ENCODE assay signal across 25 cellular contexts in genomic region chr1:109264379-109264755, GRCh38. TPM values are rescaled to one million over a fixed set of nuclear protein-coding genes. Genes with fewer than 3 reads are reported as not detected.
"Had no signal": no experiment of that assay in that cellular context is flagged by ENCODE, and none has a peak within 500 bp of the region (broad histone marks: within the 10 kb centered on the region; RNA-seq: fewer than 3 reads in every experiment).

No MANE protein-coding gene starts in this region.

- DNase-seq: activated CD4-positive, alpha-beta T cell treated with anti-CD3 and anti-CD28 coated beads for 48 hours; activated CD4-positive, alpha-beta T cell treated with anti-CD3 and anti-CD28 coated beads, Interleukin-2, amount 50 U/mL, for 48 hours; activated CD8-positive, alpha-beta memory T cell treated with anti-CD3 and anti-CD28 coated beads for 24 hours; activated effector memory CD4-positive, alpha-beta T cell treated with anti-CD3 and anti-CD28 coated beads, Interleukin-2, amount 50 U/mL, for 16 hours; activated naive CD4-positive, alpha-beta T cell treated with anti-CD3 and anti-CD28 coated beads for 36 hours; activated naive CD8-positive, alpha-beta T cell treated with anti-CD3 and anti-CD28 coated beads for 36 hours; foreskin keratinocyte; naive B cell; T-helper 9 cell had no signal

- H3K4me1 ChIP-seq: adrenal gland, ascending aorta, foreskin keratinocyte, parathyroid adenoma, psoas muscle had no signal

- H3K36me3 ChIP-seq: adrenal gland, heart right ventricle, left ventricle myocardium inferior, thoracic aorta had no signal

- H3K27me3 ChIP-seq: adrenal gland, ascending aorta, foreskin keratinocyte, heart right ventricle, vagina had no signal

- H3K4me3 ChIP-seq: adrenal gland, ascending aorta, heart right ventricle, left ventricle myocardium inferior, psoas muscle, thoracic aorta, vagina had no signal

- H3K9ac ChIP-seq: parathyroid adenoma had no signal

- FAIRE-seq: islet of Langerhans had no signal

- H3K27ac ChIP-seq: adrenal gland, ascending aorta, heart right ventricle, left ventricle myocardium inferior, parathyroid adenoma, psoas muscle, thoracic aorta, WERI-Rb-1 had no signal

- H2AFZ ChIP-seq: parathyroid adenoma had no signal

- H3K9me3 ChIP-seq: adrenal gland, ascending aorta, heart right ventricle, left ventricle myocardium inferior, psoas muscle, thoracic aorta, vagina had no signal

RNA-seq across cellular contexts. Expression of gene MYBPHL, which starts 42.4 kb away (rescaled TPM):
- total RNA-seq: activated naive CD4-positive, alpha-beta T cell treated with anti-CD3 and anti-CD28 coated beads for 36 hours; activated naive CD8-positive, alpha-beta T cell treated with anti-CD3 and anti-CD28 coated beads for 36 hours; activated T-helper 1 cell treated with anti-CD3 and anti-CD28 coated beads, Interleukin-12 subunit alpha, Interleukin-12 subunit beta, Interleukin-2, Interleukin-4 antibody, amounts not matched to agents 30 ng/mL and 10 ng/mL and 1 ng/mL, durations not matched to agents 14 hours and 24 hours and 36 hours; ascending aorta; chondrocyte; endodermal cell; glomerular endothelial cell; lung microvascular endothelial cell; mesothelial cell of epicardium; vagina had no signal
